In the genomic region with DNA sequence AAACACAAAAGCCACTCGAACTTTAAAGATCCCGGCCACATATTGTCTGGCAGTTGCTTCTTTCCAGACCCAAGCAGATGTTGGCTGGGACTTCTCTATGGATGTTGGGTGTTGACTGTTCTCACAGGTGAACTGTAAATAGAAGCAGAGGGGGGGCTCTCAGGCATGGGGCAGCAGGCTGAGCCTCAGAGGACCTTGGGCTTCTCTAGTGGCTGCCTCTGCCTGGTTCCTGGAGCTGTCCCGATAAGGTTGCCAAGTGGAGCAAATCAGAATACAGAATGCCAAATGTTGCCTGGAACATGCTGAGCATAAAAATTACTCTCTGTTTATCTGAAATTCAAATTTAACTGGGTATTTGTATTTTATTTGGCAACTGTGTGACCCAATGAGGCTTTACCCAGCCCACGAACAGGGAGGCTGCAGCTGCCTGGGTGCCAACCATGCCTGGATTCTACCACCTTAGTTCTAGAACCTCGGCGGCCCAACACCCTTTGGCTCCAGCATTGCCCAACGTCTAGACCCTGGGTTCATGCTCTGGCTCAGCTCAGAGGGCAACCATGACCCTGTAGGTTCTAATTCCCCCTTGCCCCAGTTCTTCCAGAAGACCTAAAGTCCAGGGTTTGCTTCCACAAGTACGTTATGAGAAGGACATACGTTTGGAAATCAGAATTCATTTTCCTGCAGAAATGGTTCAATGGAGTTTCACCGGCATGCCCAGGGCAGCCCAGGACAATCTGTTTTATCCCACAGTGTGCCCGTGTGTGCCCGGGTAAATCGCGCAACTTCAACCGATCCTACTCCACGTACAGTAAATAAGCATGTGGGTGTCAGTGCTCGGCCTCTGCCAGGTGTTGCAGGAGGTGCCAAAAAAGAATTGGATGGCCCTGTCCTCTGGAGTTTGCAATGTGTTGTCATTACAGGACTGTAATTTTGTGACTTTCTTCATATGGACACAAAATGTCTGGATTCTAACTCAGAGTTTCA, we compare ENCODE assay signal across 19 cellular contexts. TPM values are rescaled to one million over a fixed set of nuclear protein-coding genes. Genes with fewer than 3 reads are reported as not detected.
DNase-seq lines count a peak whose midpoint lies in the region; ATAC-seq, FAIRE-seq and TF ChIP-seq lines count a peak whose summit lies in the region.
"Had no signal": no experiment of that assay in that cellular context is flagged by ENCODE, and none has a peak within 500 bp of the region (broad histone marks: within the 10 kb centered on the region; RNA-seq: fewer than 3 reads in every experiment).

No MANE protein-coding gene starts in this region.

- H4K20me1 ChIP-seq in mammary epithelial cell (ENCODE audit: insufficient read depth, low read length): no peaks in the 10 kb centered on the region
- no peaks in the 10 kb centered on the region for H4K20me1 ChIP-seq in HepG2 (ENCODE audit: insufficient read depth, low read length)

- TF ChIP-seq CTCF in breast epithelium (IDR thresholded peaks at IDR 0.05) (no peak), mammary epithelial cell (conservative IDR thresholded peaks at IDR 0.05 in 1 of 2, IDR thresholded peaks at IDR 0.05 in 1 of 2; ENCODE audit: extremely low read depth in 1 of 2, insufficient read depth in 1 of 2, low read depth in 1 of 2, low read length in 2 of 2) (no peak), bronchial epithelial cell (IDR thresholded peaks at IDR 0.05; ENCODE audit: insufficient read depth, low read length, severe bottlenecking) (no peak), HepG2 (CRISPR knock-in tag; IDR thresholded peaks at IDR 0.05) (peak; percentile 36), upper lobe of right lung (IDR thresholded peaks at IDR 0.05) (no peak)

- no peak overlapping the region for H3K9ac ChIP-seq in mammary epithelial cell (ENCODE audit: insufficient read depth, low read length)
- H3K9ac ChIP-seq in HepG2 (ENCODE audit: insufficient read depth, low read depth, low read length): no peak overlapping the region
- H3K9ac ChIP-seq: SK-N-SH had no signal

- no peaks in the 10 kb centered on the region for H3K27me3 ChIP-seq in breast epithelium
- H3K27me3 ChIP-seq in mammary epithelial cell (ENCODE audit: insufficient read depth, low read length): no peaks in the 10 kb centered on the region
- H3K27me3 ChIP-seq in bronchial epithelial cell (ENCODE audit: control insufficient read depth, insufficient read depth, low read length): no peaks in the 10 kb centered on the region
- H3K27me3 ChIP-seq in HepG2 (ENCODE audit: control insufficient read depth in 1 of 2, insufficient read depth in 2 of 2, low read length in 2 of 2): no peaks in the 10 kb centered on the region
- no peaks in the 10 kb centered on the region for H3K27me3 ChIP-seq in upper lobe of right lung
- H3K27me3 ChIP-seq: uterus had no signal

- H3K4me2 ChIP-seq in mammary epithelial cell (ENCODE audit: insufficient read depth, low read depth, low read length): no peak overlapping the region
- H3K4me2 ChIP-seq in HepG2 (ENCODE audit: low read depth, low read length): peak overlapping the region; percentile 29
- H3K4me2 ChIP-seq: SK-N-SH had no signal

- BruUV-seq in mammary epithelial cell (replicated peaks; lab: Mats Ljungman, UMichigan): no TSS peak
- BruUV-seq in HepG2 (replicated peaks; lab: Mats Ljungman, UMichigan): no TSS peak

- ATAC-seq in HepG2 (peak; percentile 58), upper lobe of right lung (peak; percentile 63), GM21825 (IDR thresholded peaks at IDR 0.05; ENCODE audit: unreplicated experiment) (no peak), GM21737 (IDR thresholded peaks at IDR 0.05; ENCODE audit: unreplicated experiment) (no peak), HG02870 (IDR thresholded peaks at IDR 0.05; ENCODE audit: unreplicated experiment) (no peak)
- ATAC-seq: activated T-cell treated with anti-CD3 and anti-CD28 coated beads, Interleukin-2, amount 50 U/mL, for 72 hours had no signal

- in situ Hi-C loops in mammary epithelial cell (cut with MboI; ENCODE audit: low sequenced_read_pairs in 2 of 2) (loop anchor here (5.0 to 10.0 kb wide), 3 partner anchors 298 to 335 kb away; no protein-coding TSS in a partner anchor), HepG2 (cut with HindIII; ENCODE audit: extremely low pct_ligation_motif_present, low pct_unique_long_range_greater_than_20kb) (loop anchor here (5.0 to 10.0 kb wide), 2 partner anchors 298 to 330 kb away; no protein-coding TSS in a partner anchor)

- FAIRE-seq in bronchial epithelial cell (lab: Jason Lieb, UNC) (peak; percentile 90), HepG2 (lab: Jason Lieb, UNC) (no peak)

- WGBS in mammary epithelial cell (ENCODE audit: low coverage, missing lambda C conversion rate): 78% methylated on average over 11 of the region's 17 CpGs
- 67% methylated on average over 16 of the region's 17 CpGs for WGBS in HepG2 (ENCODE audit: low lambda C conversion rate)

- TF ChIP-seq RAD21 in HepG2 (CRISPR knock-in tag; IDR thresholded peaks at IDR 0.05): no peak

- H3K9me3 ChIP-seq in breast epithelium: no peaks in the 10 kb centered on the region
- H3K9me3 ChIP-seq in mammary epithelial cell (replicated peaks; ENCODE audit: insufficient read depth, low read length): no peaks in the 10 kb centered on the region
- no peaks in the 10 kb centered on the region for H3K9me3 ChIP-seq in HepG2 (ENCODE audit: low read length)
- no peaks in the 10 kb centered on the region for H3K9me3 ChIP-seq in upper lobe of right lung
- H3K9me3 ChIP-seq: SK-N-SH, uterus had no signal

- CTCF ChIA-PET in mammary epithelial cell (lab: Charles Lee; ENCODE audit: low non-redundant PET): no interaction called here
- CTCF ChIA-PET in HepG2 (lab: Yijun Ruan, JAX; ENCODE audit: low intra/inter-chr PET ratio, low total read pairs): interaction anchor here (1.0 to 3.6 kb wide), 2 partner anchors 298 to 336 kb away, joined by 3 to 35 read pairs; no protein-coding TSS in a partner anchor

- no peak for DNase-seq in breast epithelium (ENCODE audit: low spot score in 2 of 2)
- DNase-seq in mammary epithelial cell: no peak
- DNase-seq in bronchial epithelial cell (ENCODE audit: low read depth): no peak
- DNase-seq in HepG2 (ENCODE audit: low spot score): peak; percentile 51
- DNase-seq in upper lobe of right lung: no peak
- DNase-seq: activated T-cell treated with anti-CD3 and anti-CD28 coated beads, Interleukin-2, amount 50 U/mL, for 72 hours; CD4-positive, alpha-beta T cell; effector CD8-positive, alpha-beta T cell; KG1; naive B cell; NCI-H1092 treated with DMSO at 0.1 percent for 48 hours; NCI-H524; OCI-M1; SK-N-SH; uterus had no signal

- H3K4me3 ChIP-seq in breast epithelium (no peak overlapping the region), mammary epithelial cell (replicated peaks in 1 of 3; ENCODE audit: insufficient read depth in 1 of 3, low read depth in 2 of 3, low read length in 3 of 3) (no peak overlapping the region), bronchial epithelial cell (ENCODE audit: low read depth, low read length) (no peak overlapping the region), HepG2 (replicated peaks in 1 of 3; ENCODE audit: insufficient read depth in 1 of 3, low read depth in 2 of 3, low read length in 3 of 3) (no peak overlapping the region; a peak in 1 of 6 replicates), upper lobe of right lung (no peak overlapping the region)
- H3K4me3 ChIP-seq: cardiac muscle cell, uterus had no signal

- H3K4me1 ChIP-seq in breast epithelium (no peaks in the 10 kb centered on the region), mammary epithelial cell (ENCODE audit: insufficient read depth, low read length) (peaks cover 10% of the 10 kb centered on the region), HepG2 (ENCODE audit: insufficient read depth, low read length) (peaks cover 71% of the 10 kb centered on the region), upper lobe of right lung (peaks cover 6% of the 10 kb centered on the region)
- H3K4me1 ChIP-seq: uterus had no signal

- H3K27ac ChIP-seq in breast epithelium (peak overlapping the region; percentile 19 to 48), mammary epithelial cell (ENCODE audit: insufficient read depth, low read depth, low read length) (no peak overlapping the region), HepG2 (ENCODE audit: extremely low read length, insufficient read depth, low read length) (peak overlapping the region; percentile 14), upper lobe of right lung (no peak overlapping the region)
- H3K27ac ChIP-seq: cardiac muscle cell, uterus had no signal

- H3K36me3 ChIP-seq in breast epithelium (no peaks in the 10 kb centered on the region), mammary epithelial cell (ENCODE audit: insufficient read depth, low read length) (no peaks in the 10 kb centered on the region), bronchial epithelial cell (ENCODE audit: control insufficient read depth, insufficient read depth, low read length) (no peaks in the 10 kb centered on the region), HepG2 (replicated peaks in 1 of 2; ENCODE audit: control insufficient read depth in 1 of 2, insufficient read depth in 2 of 2, low read length in 2 of 2) (no peaks in the 10 kb centered on the region; a peak in 1 of 5 replicates), upper lobe of right lung (no peaks in the 10 kb centered on the region)
- H3K36me3 ChIP-seq: cardiac muscle cell, uterus had no signal

- H3K79me2 ChIP-seq in mammary epithelial cell (ENCODE audit: insufficient read depth, low read length) (no peaks in the 10 kb centered on the region), HepG2 (ENCODE audit: insufficient read depth, low read length) (peaks cover 10% of the 10 kb centered on the region)

- intact Hi-C loops in breast epithelium (cut with DNase I; ENCODE audit: low total_unique reads) (loop anchor here (1.0 to 10.0 kb wide), 3 partner anchors 33 to 328 kb away; no protein-coding TSS in a partner anchor), mammary epithelial cell (cut with micrococcal nuclease) (no loop called here), HepG2 (cut with micrococcal nuclease; ENCODE audit: unreplicated experiment) (loop anchor here (1.0 to 10.0 kb wide), 3 partner anchors 55 to 118 kb away; no protein-coding TSS in a partner anchor), upper lobe of right lung (cut with DNase I) (loop anchor here (10.0 kb wide), 2 partner anchors 288 to 328 kb away; a partner anchor contains a TSS)

- POLR2A ChIA-PET in HepG2 (lab: Yijun Ruan, JAX): interaction anchor here (1.5 kb wide), 1 partner anchor 286 kb away, joined by 10 read pairs; a partner anchor contains a TSS

- dilution Hi-C loops in mammary epithelial cell (cut with HindIII; ENCODE audit: low sequenced_read_pairs): loop anchor here (5.0 kb wide), 1 partner anchor 335 kb away; no protein-coding TSS in a partner anchor

- H2AFZ ChIP-seq in mammary epithelial cell (ENCODE audit: low read depth, low read length): no peak overlapping the region
- no peak overlapping the region for H2AFZ ChIP-seq in HepG2 (ENCODE audit: low read length)

- TF ChIP-seq EP300 in HepG2 (IDR thresholded peaks at IDR 0.05; ENCODE audit: low read depth in 2 of 2, low read length in 2 of 2) (peak in 1 of 2 experiments; percentile 38; a peak in 1 of 4 replicates), HepG2 (CRISPR knock-in tag; IDR thresholded peaks at IDR 0.05; ENCODE audit: borderline replicate concordance) (no peak)

- TF ChIP-seq POLR2A in breast epithelium (IDR thresholded peaks at IDR 0.05): no peak
- no peak for TF ChIP-seq POLR2A in HepG2 (IDR thresholded peaks at IDR 0.05; ENCODE audit: insufficient read depth in 1 of 2, low read depth in 2 of 2, low read length in 2 of 2)

RNA-seq across cellular contexts. Expression of a gene that starts 5.4 kb away (rescaled TPM):
- total RNA-seq in breast epithelium: 1 to 10 TPM in 2 of 3 donors, under 1 TPM in 1; 0.73 to 3.6 (median 1.9) TPM
- total RNA-seq in mammary epithelial cell: under 1 TPM; 0.50 to 0.54 TPM
- polyA plus RNA-seq in mammary epithelial cell: 0.28 TPM
- not detected for polyA minus RNA-seq in mammary epithelial cell
- 0.26 TPM in 2 replicates for total RNA-seq in bronchial epithelial cell
- not detected in 2 replicates for total RNA-seq in HepG2 (2016; rRNA removed; fragmentation: Illumina TruSeq; extraction: Trizol)
- total RNA-seq in HepG2 (2016; cell fraction: cytosol; rRNA removed; fragmentation: Illumina TruSeq; extraction: Trizol; ENCODE audit: low read depth): not detected in 2 replicates
- total RNA-seq in HepG2 (2016; cell fraction: insoluble cytoplasmic fraction; rRNA removed; fragmentation: Illumina TruSeq; extraction: Trizol): not detected in 2 replicates
- not detected in 2 replicates for total RNA-seq in HepG2 (2016; cell fraction: membrane; rRNA removed; fragmentation: Illumina TruSeq; extraction: Trizol)
- not detected in 2 replicates for total RNA-seq in HepG2 (2016; cell fraction: nucleus; rRNA removed; fragmentation: Illumina TruSeq; extraction: Trizol)
- 0.05 TPM in 1 of 2 replicates, not detected in the other for polyA plus RNA-seq in HepG2 (2011; rRNA removed)
- 0.03 TPM in 1 of 2 replicates, not detected in the other for polyA plus RNA-seq in HepG2 (2011; cell fraction: cytosol; rRNA removed)
- polyA plus RNA-seq in HepG2 (2011; cell fraction: nucleus; rRNA removed): 0.09 TPM in 1 of 2 replicates, not detected in the other
- polyA plus RNA-seq in HepG2 (2012): not detected in 2 replicates
- polyA plus RNA-seq in HepG2 (2016; cell fraction: cytosol; fragmentation: Illumina TruSeq; extraction: Trizol; ENCODE audit: low read depth): not detected in 2 replicates
- polyA plus RNA-seq in HepG2 (2016; cell fraction: insoluble cytoplasmic fraction; fragmentation: Illumina TruSeq; extraction: Trizol; ENCODE audit: low read depth): not detected in 2 replicates
- not detected in 2 replicates for polyA plus RNA-seq in HepG2 (2016; cell fraction: membrane; fragmentation: Illumina TruSeq; extraction: Trizol; ENCODE audit: low read depth)
- polyA plus RNA-seq in HepG2 (2016; cell fraction: nucleus; fragmentation: Illumina TruSeq; extraction: Trizol; ENCODE audit: insufficient read depth, low read depth): not detected in 2 replicates
- not detected in 2 replicates for polyA minus RNA-seq in HepG2 (2011; rRNA and poly(A)+ RNA removed; ENCODE audit: low replicate concordance)
- polyA minus RNA-seq in HepG2 (2011; cell fraction: cytosol; rRNA and poly(A)+ RNA removed): not detected in 2 replicates
- not detected in 2 replicates for polyA minus RNA-seq in HepG2 (2011; cell fraction: nucleus; rRNA and poly(A)+ RNA removed)
- total RNA-seq in upper lobe of right lung: 1.9 TPM

Comparison
In these comparisons a context has a peak if more than half of its experiments do, and no peak if none do; other contexts are left out.
1. H3K27ac ChIP-seq: peak in breast epithelium (2 of 2) and HepG2 (single experiment); none in mammary epithelial cell (single experiment) and upper lobe of right lung (single experiment).
2. ATAC-seq: peak in HepG2 (single experiment) and upper lobe of right lung (single experiment); none in GM21825 (single experiment), GM21737 (single experiment) and HG02870 (single experiment).